ENCODE assay signal across 9 cellular contexts in the genomic region with DNA sequence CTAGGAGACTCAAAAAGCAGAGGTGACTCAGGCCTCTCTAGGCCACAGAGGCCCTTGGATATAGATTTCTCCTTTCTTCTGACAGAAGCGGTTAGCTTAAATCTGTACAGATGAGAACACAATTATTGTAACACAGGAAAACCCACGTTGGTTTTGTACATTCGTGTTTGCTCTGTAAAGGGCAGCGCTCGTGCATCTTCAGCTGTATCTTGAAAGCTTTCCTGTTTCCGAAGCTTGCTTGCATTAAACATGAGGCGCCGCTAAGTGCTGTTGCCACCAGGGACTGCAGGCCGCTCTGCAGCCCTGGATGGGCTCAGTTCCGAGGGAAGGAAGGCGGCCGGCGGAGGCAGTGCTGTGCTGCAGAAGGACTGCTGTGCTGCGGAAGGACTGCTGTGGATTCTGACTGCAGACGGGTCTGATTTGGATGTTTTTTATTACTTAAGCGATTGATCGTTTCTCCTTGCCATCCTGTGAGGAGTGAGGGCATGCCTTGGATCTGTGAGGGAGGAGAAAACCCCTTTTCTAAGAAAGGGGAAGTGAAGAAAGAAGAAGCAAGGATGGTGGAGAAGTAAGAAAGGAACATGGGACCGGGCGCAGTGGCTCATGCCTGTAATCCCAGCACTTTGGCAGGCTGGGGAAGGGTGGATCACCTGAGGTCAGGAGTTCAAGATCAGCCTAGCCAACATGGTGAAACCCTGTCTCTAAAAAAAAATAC. TPM values are rescaled to one million over a fixed set of nuclear protein-coding genes. Genes with fewer than 3 reads are reported as not detected.
DNase-seq lines count a peak whose midpoint lies in the region; ATAC-seq and TF ChIP-seq lines count a peak whose summit lies in the region.
"Had no signal": no experiment of that assay in that cellular context is flagged by ENCODE, and none has a peak within 500 bp of the region (broad histone marks: within the 10 kb centered on the region; RNA-seq: fewer than 3 reads in every experiment).

No MANE protein-coding gene starts in this region.

- POLR2A ChIA-PET in MCF 10A (lab: Yijun Ruan, JAX) = interaction anchor here (0.5 to 1.6 kb wide), 2 partner anchors 16 to 255 kb away, joined by 3 to 7 read pairs; no protein-coding TSS in a partner anchor

- 87% methylated on average over 19 of the region's 19 CpGs for WGBS in mammary epithelial cell (ENCODE audit: low coverage, missing lambda C conversion rate)

- in situ Hi-C loops in mammary epithelial cell (cut with MboI; ENCODE audit: low sequenced_read_pairs in 2 of 2) = loop anchor here (5.0 to 25.0 kb wide), 2 partner anchors 237 to 252 kb away; no protein-coding TSS in a partner anchor

- H3K79me2 ChIP-seq in mammary epithelial cell (ENCODE audit: insufficient read depth, low read length) = no peaks in the 10 kb centered on the region

- CTCF ChIA-PET in MCF 10A (lab: Yijun Ruan, JAX) = interaction anchor here (1.1 to 6.1 kb wide), 5 partner anchors 10 to 403 kb away, joined by 3 to 74 read pairs (median 7); no protein-coding TSS in a partner anchor
- CTCF ChIA-PET in mammary epithelial cell (lab: Charles Lee; ENCODE audit: low non-redundant PET) = no interaction called here

- H2AFZ ChIP-seq in mammary epithelial cell (ENCODE audit: low read depth, low read length) = no peak overlapping the region

- no peaks in the 10 kb centered on the region for H3K27me3 ChIP-seq in mammary epithelial cell (ENCODE audit: insufficient read depth, low read length)

- H3K27me3 Mint-ChIP-seq in MCF 10A (ENCODE audit: insufficient read depth, unreplicated experiment) = no peaks in the 10 kb centered on the region
- no peaks in the 10 kb centered on the region for H3K27me3 Mint-ChIP-seq in osteocyte (ENCODE audit: unreplicated experiment)

- H3K36me3 ChIP-seq in mammary epithelial cell (ENCODE audit: insufficient read depth, low read length) = no peaks in the 10 kb centered on the region

- ATAC-seq in HG03432 (IDR thresholded peaks at IDR 0.05; ENCODE audit: unreplicated experiment) (peak; percentile 57), HG02870 (IDR thresholded peaks at IDR 0.05; ENCODE audit: unreplicated experiment) (no peak), HG03280 (IDR thresholded peaks at IDR 0.05; ENCODE audit: unreplicated experiment) (no peak)

- peaks cover 8% of the 10 kb centered on the region for H3K4me1 ChIP-seq in mammary epithelial cell (ENCODE audit: insufficient read depth, low read length)

- no peaks in the 10 kb centered on the region for H4K20me1 ChIP-seq in mammary epithelial cell (ENCODE audit: insufficient read depth, low read length)

- intact Hi-C loops in MCF 10A (cut with micrococcal nuclease) = loop anchor here (5.0 kb wide), 1 partner anchor 53 kb away; a partner anchor contains a TSS
- intact Hi-C loops in mammary epithelial cell (cut with micrococcal nuclease) = no loop called here

- H3K27ac Mint-ChIP-seq in MCF 10A (ENCODE audit: low read depth, unreplicated experiment) (peak overlapping the region; percentile 22), osteocyte (ENCODE audit: unreplicated experiment) (peak overlapping the region; percentile 85)

- BruUV-seq in MCF 10A (replicated peaks; lab: Mats Ljungman, UMichigan) = no TSS peak
- BruUV-seq in mammary epithelial cell (replicated peaks; lab: Mats Ljungman, UMichigan) = no TSS peak

- H3K4me1 Mint-ChIP-seq in MCF 10A (ENCODE audit: insufficient read depth, unreplicated experiment) = peaks cover 19% of the 10 kb centered on the region
- H3K4me1 Mint-ChIP-seq in osteocyte (ENCODE audit: unreplicated experiment) = peaks cover 50% of the 10 kb centered on the region

- no peaks in the 10 kb centered on the region for H3K9me3 ChIP-seq in mammary epithelial cell (replicated peaks; ENCODE audit: insufficient read depth, low read length)

- no peak overlapping the region for H3K4me2 ChIP-seq in mammary epithelial cell (ENCODE audit: insufficient read depth, low read depth, low read length)

- no peak overlapping the region for H3K27ac ChIP-seq in mammary epithelial cell (ENCODE audit: insufficient read depth, low read depth, low read length)

- H3K9ac ChIP-seq in mammary epithelial cell (ENCODE audit: insufficient read depth, low read length) = no peak overlapping the region

- DNase-seq in MCF 10A (ENCODE audit: unreplicated experiment) (no peak), mammary epithelial cell (no peak), ecto neural progenitor cell (ENCODE audit: low spot score) (peak; percentile 74), osteocyte (ENCODE audit: extremely low spot score, unreplicated experiment) (no peak), GM19240 (ENCODE audit: insufficient read length, low spot score) (no peak)

- H3K9me3 Mint-ChIP-seq in MCF 10A (ENCODE audit: unreplicated experiment) = no peaks in the 10 kb centered on the region
- no peaks in the 10 kb centered on the region for H3K9me3 Mint-ChIP-seq in osteocyte (ENCODE audit: unreplicated experiment)

- H3K36me3 Mint-ChIP-seq in MCF 10A (ENCODE audit: insufficient read depth, unreplicated experiment) = no peaks in the 10 kb centered on the region
- H3K36me3 Mint-ChIP-seq in osteocyte (ENCODE audit: unreplicated experiment) = no peaks in the 10 kb centered on the region

- TF ChIP-seq CTCF in MCF 10A (IDR thresholded peaks at IDR 0.05; ENCODE audit: unreplicated experiment) (no peak), mammary epithelial cell (conservative IDR thresholded peaks at IDR 0.05 in 1 of 2, IDR thresholded peaks at IDR 0.05 in 1 of 2; ENCODE audit: extremely low read depth in 1 of 2, insufficient read depth in 1 of 2, low read depth in 1 of 2, low read length in 2 of 2) (no peak), osteocyte (IDR thresholded peaks at IDR 0.05) (peak; percentile 39)

- no peak overlapping the region for H3K4me3 Mint-ChIP-seq in MCF 10A (ENCODE audit: unreplicated experiment)
- H3K4me3 Mint-ChIP-seq in osteocyte (ENCODE audit: unreplicated experiment) = no peak overlapping the region

- H3K4me3 ChIP-seq in mammary epithelial cell (replicated peaks in 1 of 3; ENCODE audit: insufficient read depth in 1 of 3, low read depth in 2 of 3, low read length in 3 of 3) = no peak overlapping the region
- H3K4me3 ChIP-seq: lung had no signal

- dilution Hi-C loops in mammary epithelial cell (cut with HindIII; ENCODE audit: low sequenced_read_pairs) = no loop called here

RNA-seq across cellular contexts. Expression of a gene that starts 53.4 kb away (rescaled TPM):
- total RNA-seq in MCF 10A (2022) (17.2 and 25.9 TPM in 2 replicates), mammary epithelial cell (10 to 100 TPM; 18.8 to 25.8 TPM), osteocyte (50.2 and 59.3 TPM in 2 replicates)
- polyA plus RNA-seq in mammary epithelial cell = 5.0 TPM
- polyA minus RNA-seq in mammary epithelial cell = 26.7 TPM
